Comparison of ENCODE assay signal across 1 cellular context in the genomic region with DNA sequence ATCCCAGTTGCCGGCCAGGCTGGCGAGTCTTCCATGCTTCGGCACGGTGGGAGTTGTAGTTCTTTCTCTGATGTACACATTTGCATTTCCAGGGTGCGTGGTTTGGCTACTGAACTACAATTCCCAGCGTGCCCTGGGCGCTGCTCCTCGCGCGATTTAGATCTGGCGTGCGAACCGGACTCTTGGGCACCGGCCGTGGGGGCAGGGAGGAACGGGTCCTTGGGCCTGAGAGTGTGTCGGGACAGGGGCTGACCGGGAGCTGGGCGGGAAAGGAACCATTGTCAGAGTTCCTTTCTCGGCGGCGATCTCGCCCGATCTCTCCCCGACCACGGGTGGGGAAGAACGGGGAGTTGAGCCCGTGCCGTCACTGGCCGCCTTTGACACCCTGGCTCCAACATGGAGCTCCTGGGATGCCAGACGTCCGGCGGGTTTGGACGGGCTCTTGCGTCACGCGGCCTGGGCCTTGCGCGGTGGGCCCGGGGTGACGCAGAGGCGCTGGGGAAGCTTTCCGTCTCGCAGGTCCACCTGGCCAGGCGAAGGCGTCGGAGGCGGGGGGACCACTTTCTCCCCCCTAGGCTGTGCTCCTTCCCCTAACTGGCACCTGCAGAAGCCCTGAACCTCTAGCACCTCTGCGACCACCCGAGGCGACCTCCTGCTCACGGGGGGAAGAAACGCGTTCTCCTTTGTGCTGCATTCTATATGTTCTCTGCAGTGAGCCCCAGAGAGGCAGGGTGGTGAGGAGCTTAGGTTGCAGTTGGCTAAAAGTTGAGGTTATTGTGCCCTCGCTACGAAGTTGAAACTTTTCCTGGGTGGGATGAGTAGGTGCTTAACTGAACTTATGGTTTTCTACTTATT.
TF ChIP-seq lines count a peak whose summit lies in the region.

No MANE protein-coding gene starts in this region.

TF ChIP-seq in HepG2, 621 proteins besides CTCF, POLR2A, EP300 and RAD21 (continued from another document and continues in another):
- TF ChIP-seq SRF (IDR thresholded peaks at IDR 0.05; ENCODE audit: low read depth, low read length) (no peak), ZNF230 (CRISPR knock-in tag; IDR thresholded peaks at IDR 0.05) (peak; percentile 37; the same call in 1 of the 2 replicates), ZNF264 (CRISPR knock-in tag; IDR thresholded peaks at IDR 0.05) (peak; percentile 77; the same call in 1 of the 2 replicates), ZNF335 (CRISPR knock-in tag; IDR thresholded peaks at IDR 0.05) (0 out of 2 replicates have a peak, but pooled peaks have one; percentile 47), NBN (conservative IDR thresholded peaks at IDR 0.05) (no peak), ZC3H13 (CRISPR knock-in tag; IDR thresholded peaks at IDR 0.05) (peak; percentile 87; the same call in 1 of the 2 replicates), GLI4 (CRISPR knock-in tag; IDR thresholded peaks at IDR 0.05; ENCODE audit: borderline replicate concordance) (peak; percentile 52; the same call in 1 of the 2 replicates), BHLHE40 (IDR thresholded peaks at IDR 0.05; ENCODE audit: low read length) (peak; percentile 25; the same call in 1 of the 2 replicates), U2AF1 (optimal IDR thresholded peaks at IDR 0.05; ENCODE audit: low read depth, low read length) (no peak), ZNF557 (CRISPR knock-in tag; IDR thresholded peaks at IDR 0.05) (no peak), ZMYM4 (CRISPR knock-in tag; IDR thresholded peaks at IDR 0.05) (no peak; the same call in 1 of the 2 replicates), TP53 (CRISPR knock-in tag; conservative IDR thresholded peaks at IDR 0.05) (no peak), EZH2 (conservative IDR thresholded peaks at IDR 0.05; ENCODE audit: low read depth, low read length) (no peak), HOXA3 (CRISPR knock-in tag; IDR thresholded peaks at IDR 0.05) (peak; percentile 94), ZNF3 (CRISPR knock-in tag; IDR thresholded peaks at IDR 0.05) (no peak), SRY (CRISPR knock-in tag; IDR thresholded peaks at IDR 0.05) (peak; percentile 79; the same call in 1 of the 2 replicates), ZNF260 (CRISPR knock-in tag; IDR thresholded peaks at IDR 0.05; ENCODE audit: borderline replicate concordance, low read depth) (no peak), AKAP8 (CRISPR knock-in tag; IDR thresholded peaks at IDR 0.05) (peak; percentile 79; the same call in 1 of the 2 replicates), ZNF720 (CRISPR knock-in tag; IDR thresholded peaks at IDR 0.05) (no peak), ZNF777 (CRISPR knock-in tag; IDR thresholded peaks at IDR 0.05) (peak; percentile 74), REPIN1 (CRISPR knock-in tag; IDR thresholded peaks at IDR 0.05; ENCODE audit: borderline replicate concordance, low read depth) (peak; percentile 54; the same call in 1 of the 2 replicates), ZNF558 (CRISPR knock-in tag; IDR thresholded peaks at IDR 0.05; ENCODE audit: borderline replicate concordance) (peak; percentile 88; the same call in 1 of the 2 replicates)
- TF ChIP-seq, protein P1, sequence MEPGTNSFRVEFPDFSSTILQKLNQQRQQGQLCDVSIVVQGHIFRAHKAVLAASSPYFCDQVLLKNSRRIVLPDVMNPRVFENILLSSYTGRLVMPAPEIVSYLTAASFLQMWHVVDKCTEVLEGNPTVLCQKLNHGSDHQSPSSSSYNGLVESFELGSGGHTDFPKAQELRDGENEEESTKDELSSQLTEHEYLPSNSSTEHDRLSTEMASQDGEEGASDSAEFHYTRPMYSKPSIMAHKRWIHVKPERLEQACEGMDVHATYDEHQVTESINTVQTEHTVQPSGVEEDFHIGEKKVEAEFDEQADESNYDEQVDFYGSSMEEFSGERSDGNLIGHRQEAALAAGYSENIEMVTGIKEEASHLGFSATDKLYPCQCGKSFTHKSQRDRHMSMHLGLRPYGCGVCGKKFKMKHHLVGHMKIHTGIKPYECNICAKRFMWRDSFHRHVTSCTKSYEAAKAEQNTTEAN (CRISPR knock-in tag; conservative IDR thresholded peaks at IDR 0.05), result peak; percentile 17; the same call in 1 of the 2 replicates
- TF ChIP-seq, protein P2, sequence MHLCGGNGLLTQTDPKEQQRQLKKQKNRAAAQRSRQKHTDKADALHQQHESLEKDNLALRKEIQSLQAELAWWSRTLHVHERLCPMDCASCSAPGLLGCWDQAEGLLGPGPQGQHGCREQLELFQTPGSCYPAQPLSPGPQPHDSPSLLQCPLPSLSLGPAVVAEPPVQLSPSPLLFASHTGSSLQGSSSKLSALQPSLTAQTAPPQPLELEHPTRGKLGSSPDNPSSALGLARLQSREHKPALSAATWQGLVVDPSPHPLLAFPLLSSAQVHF (CRISPR knock-in tag; IDR thresholded peaks at IDR 0.05), result no peak
- TF ChIP-seq, protein P3, sequence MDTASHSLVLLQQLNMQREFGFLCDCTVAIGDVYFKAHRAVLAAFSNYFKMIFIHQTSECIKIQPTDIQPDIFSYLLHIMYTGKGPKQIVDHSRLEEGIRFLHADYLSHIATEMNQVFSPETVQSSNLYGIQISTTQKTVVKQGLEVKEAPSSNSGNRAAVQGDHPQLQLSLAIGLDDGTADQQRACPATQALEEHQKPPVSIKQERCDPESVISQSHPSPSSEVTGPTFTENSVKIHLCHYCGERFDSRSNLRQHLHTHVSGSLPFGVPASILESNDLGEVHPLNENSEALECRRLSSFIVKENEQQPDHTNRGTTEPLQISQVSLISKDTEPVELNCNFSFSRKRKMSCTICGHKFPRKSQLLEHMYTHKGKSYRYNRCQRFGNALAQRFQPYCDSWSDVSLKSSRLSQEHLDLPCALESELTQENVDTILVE (CRISPR knock-in tag; IDR thresholded peaks at IDR 0.05), result peak; percentile 44; the same call in 1 of the 2 replicates
- TF ChIP-seq, protein P4, sequence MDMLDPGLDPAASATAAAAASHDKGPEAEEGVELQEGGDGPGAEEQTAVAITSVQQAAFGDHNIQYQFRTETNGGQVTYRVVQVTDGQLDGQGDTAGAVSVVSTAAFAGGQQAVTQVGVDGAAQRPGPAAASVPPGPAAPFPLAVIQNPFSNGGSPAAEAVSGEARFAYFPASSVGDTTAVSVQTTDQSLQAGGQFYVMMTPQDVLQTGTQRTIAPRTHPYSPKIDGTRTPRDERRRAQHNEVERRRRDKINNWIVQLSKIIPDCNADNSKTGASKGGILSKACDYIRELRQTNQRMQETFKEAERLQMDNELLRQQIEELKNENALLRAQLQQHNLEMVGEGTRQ (IDR thresholded peaks at IDR 0.05; ENCODE audit: low read depth, low read length), result no peak
- TF ChIP-seq, protein P4 (CRISPR knock-in tag; IDR thresholded peaks at IDR 0.05; ENCODE audit: borderline replicate concordance), result peak; percentile 37; the same call in 1 of the 2 replicates
- TF ChIP-seq, protein P5, sequence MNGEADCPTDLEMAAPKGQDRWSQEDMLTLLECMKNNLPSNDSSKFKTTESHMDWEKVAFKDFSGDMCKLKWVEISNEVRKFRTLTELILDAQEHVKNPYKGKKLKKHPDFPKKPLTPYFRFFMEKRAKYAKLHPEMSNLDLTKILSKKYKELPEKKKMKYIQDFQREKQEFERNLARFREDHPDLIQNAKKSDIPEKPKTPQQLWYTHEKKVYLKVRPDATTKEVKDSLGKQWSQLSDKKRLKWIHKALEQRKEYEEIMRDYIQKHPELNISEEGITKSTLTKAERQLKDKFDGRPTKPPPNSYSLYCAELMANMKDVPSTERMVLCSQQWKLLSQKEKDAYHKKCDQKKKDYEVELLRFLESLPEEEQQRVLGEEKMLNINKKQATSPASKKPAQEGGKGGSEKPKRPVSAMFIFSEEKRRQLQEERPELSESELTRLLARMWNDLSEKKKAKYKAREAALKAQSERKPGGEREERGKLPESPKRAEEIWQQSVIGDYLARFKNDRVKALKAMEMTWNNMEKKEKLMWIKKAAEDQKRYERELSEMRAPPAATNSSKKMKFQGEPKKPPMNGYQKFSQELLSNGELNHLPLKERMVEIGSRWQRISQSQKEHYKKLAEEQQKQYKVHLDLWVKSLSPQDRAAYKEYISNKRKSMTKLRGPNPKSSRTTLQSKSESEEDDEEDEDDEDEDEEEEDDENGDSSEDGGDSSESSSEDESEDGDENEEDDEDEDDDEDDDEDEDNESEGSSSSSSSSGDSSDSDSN (CRISPR knock-in tag; IDR thresholded peaks at IDR 0.05), result peak; percentile 87
- TF ChIP-seq, protein P6, sequence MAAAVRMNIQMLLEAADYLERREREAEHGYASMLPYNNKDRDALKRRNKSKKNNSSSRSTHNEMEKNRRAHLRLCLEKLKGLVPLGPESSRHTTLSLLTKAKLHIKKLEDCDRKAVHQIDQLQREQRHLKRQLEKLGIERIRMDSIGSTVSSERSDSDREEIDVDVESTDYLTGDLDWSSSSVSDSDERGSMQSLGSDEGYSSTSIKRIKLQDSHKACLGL (CRISPR knock-in tag; IDR thresholded peaks at IDR 0.05), result peak; percentile 73; the same call in 1 of the 2 replicates
- TF ChIP-seq, protein P7, sequence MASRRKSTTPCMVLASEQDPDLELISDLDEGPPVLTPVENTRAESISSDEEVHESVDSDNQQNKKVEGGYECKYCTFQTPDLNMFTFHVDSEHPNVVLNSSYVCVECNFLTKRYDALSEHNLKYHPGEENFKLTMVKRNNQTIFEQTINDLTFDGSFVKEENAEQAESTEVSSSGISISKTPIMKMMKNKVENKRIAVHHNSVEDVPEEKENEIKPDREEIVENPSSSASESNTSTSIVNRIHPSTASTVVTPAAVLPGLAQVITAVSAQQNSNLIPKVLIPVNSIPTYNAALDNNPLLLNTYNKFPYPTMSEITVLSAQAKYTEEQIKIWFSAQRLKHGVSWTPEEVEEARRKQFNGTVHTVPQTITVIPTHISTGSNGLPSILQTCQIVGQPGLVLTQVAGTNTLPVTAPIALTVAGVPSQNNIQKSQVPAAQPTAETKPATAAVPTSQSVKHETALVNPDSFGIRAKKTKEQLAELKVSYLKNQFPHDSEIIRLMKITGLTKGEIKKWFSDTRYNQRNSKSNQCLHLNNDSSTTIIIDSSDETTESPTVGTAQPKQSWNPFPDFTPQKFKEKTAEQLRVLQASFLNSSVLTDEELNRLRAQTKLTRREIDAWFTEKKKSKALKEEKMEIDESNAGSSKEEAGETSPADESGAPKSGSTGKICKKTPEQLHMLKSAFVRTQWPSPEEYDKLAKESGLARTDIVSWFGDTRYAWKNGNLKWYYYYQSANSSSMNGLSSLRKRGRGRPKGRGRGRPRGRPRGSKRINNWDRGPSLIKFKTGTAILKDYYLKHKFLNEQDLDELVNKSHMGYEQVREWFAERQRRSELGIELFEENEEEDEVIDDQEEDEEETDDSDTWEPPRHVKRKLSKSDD (CRISPR knock-in tag; IDR thresholded peaks at IDR 0.05; ENCODE audit: low read depth), result no peak; the same call in 1 of the 2 replicates
- TF ChIP-seq, protein P8, sequence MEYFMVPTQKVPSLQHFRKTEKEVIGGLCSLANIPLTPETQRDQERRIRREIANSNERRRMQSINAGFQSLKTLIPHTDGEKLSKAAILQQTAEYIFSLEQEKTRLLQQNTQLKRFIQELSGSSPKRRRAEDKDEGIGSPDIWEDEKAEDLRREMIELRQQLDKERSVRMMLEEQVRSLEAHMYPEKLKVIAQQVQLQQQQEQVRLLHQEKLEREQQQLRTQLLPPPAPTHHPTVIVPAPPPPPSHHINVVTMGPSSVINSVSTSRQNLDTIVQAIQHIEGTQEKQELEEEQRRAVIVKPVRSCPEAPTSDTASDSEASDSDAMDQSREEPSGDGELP (IDR thresholded peaks at IDR 0.05; ENCODE audit: borderline replicate concordance, low read depth), result 0 out of 2 replicates have a peak, but pooled peaks have one; percentile 17
- TF ChIP-seq, protein P9, sequence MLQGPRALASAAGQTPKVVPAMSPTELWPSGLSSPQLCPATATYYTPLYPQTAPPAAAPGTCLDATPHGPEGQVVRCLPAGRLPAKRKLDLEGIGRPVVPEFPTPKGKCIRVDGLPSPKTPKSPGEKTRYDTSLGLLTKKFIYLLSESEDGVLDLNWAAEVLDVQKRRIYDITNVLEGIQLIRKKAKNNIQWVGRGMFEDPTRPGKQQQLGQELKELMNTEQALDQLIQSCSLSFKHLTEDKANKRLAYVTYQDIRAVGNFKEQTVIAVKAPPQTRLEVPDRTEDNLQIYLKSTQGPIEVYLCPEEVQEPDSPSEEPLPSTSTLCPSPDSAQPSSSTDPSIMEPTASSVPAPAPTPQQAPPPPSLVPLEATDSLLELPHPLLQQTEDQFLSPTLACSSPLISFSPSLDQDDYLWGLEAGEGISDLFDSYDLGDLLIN (CRISPR knock-in tag; IDR thresholded peaks at IDR 0.05; ENCODE audit: borderline replicate concordance), result 0 out of 2 replicates have a peak, but pooled peaks have one; percentile 3
- TF ChIP-seq, protein P10, sequence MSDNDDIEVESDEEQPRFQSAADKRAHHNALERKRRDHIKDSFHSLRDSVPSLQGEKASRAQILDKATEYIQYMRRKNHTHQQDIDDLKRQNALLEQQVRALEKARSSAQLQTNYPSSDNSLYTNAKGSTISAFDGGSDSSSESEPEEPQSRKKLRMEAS (IDR thresholded peaks at IDR 0.05), result peak; percentile 63
- TF ChIP-seq, protein P11, sequence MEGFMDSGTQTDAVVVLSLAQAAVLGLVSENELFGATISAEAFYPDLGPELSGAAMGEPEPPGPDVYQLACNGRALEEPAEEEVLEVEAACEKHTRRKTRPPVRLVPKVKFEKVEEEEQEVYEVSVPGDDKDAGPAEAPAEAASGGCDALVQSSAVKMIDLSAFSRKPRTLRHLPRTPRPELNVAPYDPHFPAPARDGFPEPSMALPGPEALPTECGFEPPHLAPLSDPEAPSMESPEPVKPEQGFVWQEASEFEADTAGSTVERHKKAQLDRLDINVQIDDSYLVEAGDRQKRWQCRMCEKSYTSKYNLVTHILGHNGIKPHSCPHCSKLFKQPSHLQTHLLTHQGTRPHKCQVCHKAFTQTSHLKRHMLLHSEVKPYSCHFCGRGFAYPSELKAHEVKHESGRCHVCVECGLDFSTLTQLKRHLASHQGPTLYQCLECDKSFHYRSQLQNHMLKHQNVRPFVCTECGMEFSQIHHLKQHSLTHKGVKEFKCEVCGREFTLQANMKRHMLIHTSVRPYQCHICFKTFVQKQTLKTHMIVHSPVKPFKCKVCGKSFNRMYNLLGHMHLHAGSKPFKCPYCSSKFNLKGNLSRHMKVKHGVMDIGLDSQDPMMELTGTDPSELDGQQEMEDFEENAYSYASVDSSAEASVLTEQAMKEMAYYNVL (CRISPR knock-in tag; IDR thresholded peaks at IDR 0.05; ENCODE audit: borderline replicate concordance), result peak; percentile 38
- TF ChIP-seq, protein P12, sequence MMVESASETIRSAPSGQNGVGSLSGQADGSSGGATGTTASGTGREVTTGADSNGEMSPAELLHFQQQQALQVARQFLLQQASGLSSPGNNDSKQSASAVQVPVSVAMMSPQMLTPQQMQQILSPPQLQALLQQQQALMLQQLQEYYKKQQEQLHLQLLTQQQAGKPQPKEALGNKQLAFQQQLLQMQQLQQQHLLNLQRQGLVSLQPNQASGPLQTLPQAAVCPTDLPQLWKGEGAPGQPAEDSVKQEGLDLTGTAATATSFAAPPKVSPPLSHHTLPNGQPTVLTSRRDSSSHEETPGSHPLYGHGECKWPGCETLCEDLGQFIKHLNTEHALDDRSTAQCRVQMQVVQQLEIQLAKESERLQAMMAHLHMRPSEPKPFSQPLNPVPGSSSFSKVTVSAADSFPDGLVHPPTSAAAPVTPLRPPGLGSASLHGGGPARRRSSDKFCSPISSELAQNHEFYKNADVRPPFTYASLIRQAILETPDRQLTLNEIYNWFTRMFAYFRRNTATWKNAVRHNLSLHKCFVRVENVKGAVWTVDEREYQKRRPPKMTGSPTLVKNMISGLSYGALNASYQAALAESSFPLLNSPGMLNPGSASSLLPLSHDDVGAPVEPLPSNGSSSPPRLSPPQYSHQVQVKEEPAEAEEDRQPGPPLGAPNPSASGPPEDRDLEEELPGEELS (CRISPR knock-in tag; IDR thresholded peaks at IDR 0.05), result peak; percentile 38; the same call in 1 of the 2 replicates
